In the genomic region with DNA sequence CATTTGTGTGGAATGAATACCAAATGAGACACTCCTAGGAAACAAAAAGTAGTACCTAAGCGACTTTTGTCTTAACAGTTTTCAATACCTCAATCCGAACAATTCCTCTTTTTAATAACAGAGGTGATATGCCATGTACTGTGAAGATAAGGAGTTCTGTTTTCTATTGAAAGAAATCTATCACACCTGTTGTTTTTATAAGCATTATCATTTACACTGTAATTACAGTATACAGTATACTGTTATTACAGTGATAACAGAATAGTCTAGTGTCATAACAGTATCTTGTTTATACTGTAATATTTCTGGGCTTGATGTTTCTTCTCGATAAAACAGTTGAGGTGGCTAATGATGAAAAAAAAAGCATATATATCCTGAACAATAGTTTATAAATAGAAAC, we compare ENCODE assay signal across 21 cellular contexts. TPM values are rescaled to one million over a fixed set of nuclear protein-coding genes. Genes with fewer than 3 reads are reported as not detected.
"Had no signal": no experiment of that assay in that cellular context is flagged by ENCODE, and none has a peak within 500 bp of the region (broad histone marks: within the 10 kb centered on the region; RNA-seq: fewer than 3 reads in every experiment).

No MANE protein-coding gene starts in this region.

- FAIRE-seq: endometrium, frontal cortex, keratinocyte, urothelium cell line had no signal

- DNase-seq: cortex of kidney; effector memory CD8-positive, alpha-beta T cell; mesendoderm; naive thymus-derived CD8-positive, alpha-beta T cell; nephron progenitor cell; nucleus accumbens; spleen; stimulated activated CD4-positive, alpha-beta T cell treated with anti-CD3 and anti-CD28 coated beads, Interleukin-4, amount 100 ng/mL, for 4 hours; stimulated activated naive CD8-positive, alpha-beta T cell treated with anti-CD3 and anti-CD28 coated beads, Interleukin-15, Interleukin-2, amounts not matched to agents 100 U/mL and 50 U/mL, for 24 hours; substantia nigra; testis; tibial artery had no signal

- H3K9me3 ChIP-seq: prostate gland, right atrium auricular region, spleen, testis, tibial artery had no signal

- H3K4me1 ChIP-seq: prostate gland, right atrium auricular region, tibial artery had no signal

- ATAC-seq: effector memory CD8-positive, alpha-beta T cell; naive thymus-derived CD8-positive, alpha-beta T cell; sciatic nerve; stimulated activated memory B cell treated with anti-CD40 and anti-IgM and Interleukin-4, amounts not matched to agents 10 μg/mL and 1 μg/mL and 100 μg/mL, for 72 hours; stimulated activated naive CD8-positive, alpha-beta T cell treated with anti-CD3 and anti-CD28 coated beads, Interleukin-15, Interleukin-2, amounts not matched to agents 100 U/mL and 50 U/mL, for 24 hours had no signal

- H3K27me3 ChIP-seq: right atrium auricular region, spleen, testis, tibial artery had no signal

- H3K4me3 ChIP-seq: lung, prostate gland, right atrium auricular region, spleen, testis, tibial artery had no signal

- H3K36me3 ChIP-seq: prostate gland, right atrium auricular region, spleen, tibial artery had no signal

- H3K27ac ChIP-seq: prostate gland, right atrium auricular region, testis, tibial artery had no signal

RNA-seq across cellular contexts. Expression of gene RHOBTB1, which starts 9.4 kb away (rescaled TPM):
- polyA plus RNA-seq: naive thymus-derived CD8-positive, alpha-beta T cell had no signal
